In the genomic region with DNA sequence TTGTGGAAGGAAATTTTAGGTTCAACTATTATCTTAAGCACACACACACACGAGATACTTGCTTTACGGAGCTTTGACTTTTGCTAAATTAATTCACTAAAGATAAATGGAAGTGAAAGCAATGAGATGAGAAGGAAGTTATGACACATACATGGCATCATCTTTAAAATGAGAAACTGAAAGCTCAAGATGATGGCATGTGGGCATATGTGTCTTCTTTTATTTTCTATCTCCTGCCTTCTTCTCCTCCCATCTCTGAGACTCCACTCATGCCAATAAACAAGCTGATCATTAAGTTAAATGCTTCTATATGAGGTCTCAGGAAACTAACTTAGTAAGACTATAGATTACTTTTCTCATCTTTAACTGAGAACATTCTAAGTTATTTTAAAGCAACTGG, we compare ENCODE assay signal across 8 cellular contexts.
DNase-seq lines count a peak whose midpoint lies in the region; ATAC-seq and TF ChIP-seq lines count a peak whose summit lies in the region.
"Had no signal": no experiment of that assay in that cellular context is flagged by ENCODE, and none has a peak within 500 bp of the region (broad histone marks: within the 10 kb centered on the region; RNA-seq: fewer than 3 reads in every experiment).

No MANE protein-coding gene starts in this region.

- intact Hi-C loops in transverse colon (cut with DNase I; ENCODE audit: low total_unique reads) (no loop called here), esophagus muscularis mucosa (cut with DNase I) (no loop called here)

- peak; percentile 90 for ATAC-seq in GM18907 (IDR thresholded peaks at IDR 0.05; ENCODE audit: unreplicated experiment)
- ATAC-seq in HG02885 (IDR thresholded peaks at IDR 0.05; ENCODE audit: poor library complexity, unreplicated experiment) = peak; percentile 71

- no peak for TF ChIP-seq EP300 in transverse colon (IDR thresholded peaks at IDR 0.05; ENCODE audit: low read depth)
- no peak for TF ChIP-seq EP300 in esophagus muscularis mucosa (IDR thresholded peaks at IDR 0.05)

- H3K27me3 ChIP-seq in transverse colon (no peaks in the 10 kb centered on the region), esophagus muscularis mucosa (no peaks in the 10 kb centered on the region)
- H3K27me3 ChIP-seq: testis had no signal

- in situ Hi-C loops in transverse colon (cut with MboI; ENCODE audit: low pct_ligation_motif_present in 1 of 4, low pct_unique_long_range_greater_than_20kb in 1 of 4, low sequenced_read_pairs in 3 of 4) = no loop called here

- DNase-seq in osteocyte (ENCODE audit: extremely low spot score, unreplicated experiment) (no peak), NCI-H2029 treated with DMSO at 0.1 percent for 48 hours (lab: John Stamatoyannopoulos, UW) (no peak), transverse colon (no peak), esophagus muscularis mucosa (ENCODE audit: extremely low spot score) (no peak)
- DNase-seq: testis had no signal

- WGBS in transverse colon (ENCODE audit: low coverage in 1 of 2), 2 donors = 63 to 85% methylated on average over 2 of the region's 2 CpGs
- 66% methylated on average over 2 of the region's 2 CpGs for WGBS in esophagus muscularis mucosa

- H3K4me1 ChIP-seq in transverse colon (peaks cover 5 to 27% (median 6%) of the 10 kb centered on the region in 4 donors), esophagus muscularis mucosa (peaks cover 14 to 67% (median 51%) of the 10 kb centered on the region in 4 donors)
- H3K4me1 ChIP-seq: testis had no signal

- no peaks in the 10 kb centered on the region for H3K36me3 Mint-ChIP-seq in T-helper 1 cell treated with Interleukin-12 subunit alpha and Interleukin-12 subunit beta and Interleukin-4 antibody, amounts not matched to agents 30 μg/mL and 1 μg/mL, for 36 hours (ENCODE audit: low read depth)
- no peaks in the 10 kb centered on the region for H3K36me3 Mint-ChIP-seq in osteocyte (ENCODE audit: unreplicated experiment)

- H3K4me3 ChIP-seq in transverse colon (no peak overlapping the region), esophagus muscularis mucosa (no peak overlapping the region)
- H3K4me3 ChIP-seq: testis had no signal

- no peaks in the 10 kb centered on the region for H3K9me3 Mint-ChIP-seq in T-helper 1 cell treated with Interleukin-12 subunit alpha and Interleukin-12 subunit beta and Interleukin-4 antibody, amounts not matched to agents 30 μg/mL and 1 μg/mL, for 36 hours
- no peaks in the 10 kb centered on the region for H3K9me3 Mint-ChIP-seq in osteocyte (ENCODE audit: unreplicated experiment)

- H3K9me3 ChIP-seq in transverse colon = no peaks in the 10 kb centered on the region
- no peaks in the 10 kb centered on the region for H3K9me3 ChIP-seq in esophagus muscularis mucosa
- H3K9me3 ChIP-seq: testis had no signal

- no peak overlapping the region for H3K27ac ChIP-seq in transverse colon
- H3K27ac ChIP-seq in esophagus muscularis mucosa (replicated peaks in 1 of 4) = no peak overlapping the region
- H3K27ac ChIP-seq: testis had no signal

- peak overlapping the region; percentile 72 for H3K4me3 Mint-ChIP-seq in T-helper 1 cell treated with Interleukin-12 subunit alpha and Interleukin-12 subunit beta and Interleukin-4 antibody, amounts not matched to agents 30 μg/mL and 1 μg/mL, for 36 hours
- no peak overlapping the region for H3K4me3 Mint-ChIP-seq in osteocyte (ENCODE audit: unreplicated experiment)

- peak overlapping the region; percentile 95 for H3K27ac Mint-ChIP-seq in T-helper 1 cell treated with Interleukin-12 subunit alpha and Interleukin-12 subunit beta and Interleukin-4 antibody, amounts not matched to agents 30 μg/mL and 1 μg/mL, for 36 hours
- H3K27ac Mint-ChIP-seq in osteocyte (ENCODE audit: unreplicated experiment) = peak overlapping the region; percentile 28

- no peaks in the 10 kb centered on the region for H3K36me3 ChIP-seq in transverse colon
- no peaks in the 10 kb centered on the region for H3K36me3 ChIP-seq in esophagus muscularis mucosa

- no peak for TF ChIP-seq POLR2A in transverse colon (IDR thresholded peaks at IDR 0.05)
- no peak for TF ChIP-seq POLR2A in esophagus muscularis mucosa (IDR thresholded peaks at IDR 0.05; ENCODE audit: low read depth)

- peaks cover 26% of the 10 kb centered on the region for H3K4me1 Mint-ChIP-seq in T-helper 1 cell treated with Interleukin-12 subunit alpha and Interleukin-12 subunit beta and Interleukin-4 antibody, amounts not matched to agents 30 μg/mL and 1 μg/mL, for 36 hours (ENCODE audit: low read depth)
- peaks cover 50% of the 10 kb centered on the region for H3K4me1 Mint-ChIP-seq in osteocyte (ENCODE audit: unreplicated experiment)

- no peaks in the 10 kb centered on the region for H3K27me3 Mint-ChIP-seq in T-helper 1 cell treated with Interleukin-12 subunit alpha and Interleukin-12 subunit beta and Interleukin-4 antibody, amounts not matched to agents 30 μg/mL and 1 μg/mL, for 36 hours (ENCODE audit: low read depth)
- H3K27me3 Mint-ChIP-seq in osteocyte (ENCODE audit: unreplicated experiment) = no peaks in the 10 kb centered on the region

- TF ChIP-seq CTCF in osteocyte (IDR thresholded peaks at IDR 0.05) (no peak), transverse colon (IDR thresholded peaks at IDR 0.05) (no peak), esophagus muscularis mucosa (IDR thresholded peaks at IDR 0.05) (no peak)
